Comparison of ENCODE assay signal across 22 cellular contexts in genomic region chr15:90683876-90684275, GRCh38. TPM values are rescaled to one million over a fixed set of nuclear protein-coding genes. Genes with fewer than 3 reads are reported as not detected.
DNase-seq lines count a peak whose midpoint lies in the region; ATAC-seq, FAIRE-seq and TF ChIP-seq lines count a peak whose summit lies in the region.
"Had no signal": no experiment of that assay in that cellular context is flagged by ENCODE, and none has a peak within 500 bp of the region (broad histone marks: within the 10 kb centered on the region; RNA-seq: fewer than 3 reads in every experiment).

No MANE protein-coding gene starts in this region.

- no peaks in the 10 kb centered on the region for H3K27me3 ChIP-seq in astrocyte (ENCODE audit: insufficient read depth, low read length)

- H3K4me1 Mint-ChIP-seq in activated CD4-positive, alpha-beta T cell treated with anti-CD3 and anti-CD28 coated beads, Interleukin-2, amount 10 ng/mL, durations not matched to agents 7 days and 5 days: peaks cover 73% of the 10 kb centered on the region
- peaks cover 67% of the 10 kb centered on the region for H3K4me1 Mint-ChIP-seq in stimulated activated naive CD8-positive, alpha-beta T cell treated with anti-CD3 and anti-CD28 coated beads, Interleukin-15, amount 100 ng/mL, for 72 hours
- peaks cover 6% of the 10 kb centered on the region for H3K4me1 Mint-ChIP-seq in astrocyte (ENCODE audit: low read depth, unreplicated experiment)

- CTCF ChIA-PET in activated CD4-positive, alpha-beta T cell treated with anti-CD3 and anti-CD28 coated beads, Interleukin-2, amount 10 ng/mL, durations not matched to agents 7 days and 5 days (lab: Charles Lee): interaction anchor here (1.2 kb wide), 1 partner anchor 36 kb away, joined by 4 read pairs; no protein-coding TSS in a partner anchor

- H2AFZ ChIP-seq in astrocyte (ENCODE audit: low read depth, low read length): no peak overlapping the region

- H4K20me1 ChIP-seq in astrocyte (ENCODE audit: insufficient read depth, low read length): no peaks in the 10 kb centered on the region

- H3K4me2 ChIP-seq in astrocyte (ENCODE audit: low read length): no peak overlapping the region

- H3K4me1 ChIP-seq in astrocyte (ENCODE audit: insufficient read depth, low read length): peaks cover 19% of the 10 kb centered on the region

- POLR2A ChIA-PET in activated CD4-positive, alpha-beta T cell treated with anti-CD3 and anti-CD28 coated beads, Interleukin-2, amount 10 ng/mL, durations not matched to agents 7 days and 5 days (lab: Charles Lee): no interaction called here

- no peaks in the 10 kb centered on the region for H3K27me3 Mint-ChIP-seq in activated CD4-positive, alpha-beta T cell treated with anti-CD3 and anti-CD28 coated beads, Interleukin-2, amount 10 ng/mL, durations not matched to agents 7 days and 5 days
- no peaks in the 10 kb centered on the region for H3K27me3 Mint-ChIP-seq in stimulated activated naive CD8-positive, alpha-beta T cell treated with anti-CD3 and anti-CD28 coated beads, Interleukin-15, amount 100 ng/mL, for 72 hours
- peaks cover 6% of the 10 kb centered on the region for H3K27me3 Mint-ChIP-seq in astrocyte (ENCODE audit: low read depth, unreplicated experiment)

- peak overlapping the region; percentile 50 for H3K27ac Mint-ChIP-seq in activated CD4-positive, alpha-beta T cell treated with anti-CD3 and anti-CD28 coated beads, Interleukin-2, amount 10 ng/mL, durations not matched to agents 7 days and 5 days
- H3K27ac Mint-ChIP-seq in stimulated activated naive CD8-positive, alpha-beta T cell treated with anti-CD3 and anti-CD28 coated beads, Interleukin-15, amount 100 ng/mL, for 72 hours: peak overlapping the region; percentile 8 to 81
- H3K27ac Mint-ChIP-seq in astrocyte (ENCODE audit: unreplicated experiment): no peak overlapping the region
- H3K27ac Mint-ChIP-seq: HFFc6 had no signal

- H3K36me3 ChIP-seq in astrocyte (ENCODE audit: insufficient read depth, low read length): no peaks in the 10 kb centered on the region

- ATAC-seq in stimulated activated naive CD8-positive, alpha-beta T cell treated with anti-CD3 and anti-CD28 coated beads, Interleukin-15, amount 100 ng/mL, for 72 hours: no peak
- ATAC-seq in stimulated activated naive CD8-positive, alpha-beta T cell treated with anti-CD3 and anti-CD28 coated beads, Interleukin-15, Interleukin-2, amounts not matched to agents 100 U/mL and 50 U/mL, for 24 hours: no peak

- H3K9me3 ChIP-seq in astrocyte (ENCODE audit: insufficient read depth, low read depth, low read length): no peaks in the 10 kb centered on the region

- no peak overlapping the region for H3K4me3 ChIP-seq in astrocyte (ENCODE audit: insufficient read depth, low read depth, low read length)

- no peak overlapping the region for H3K4me3 Mint-ChIP-seq in activated CD4-positive, alpha-beta T cell treated with anti-CD3 and anti-CD28 coated beads, Interleukin-2, amount 10 ng/mL, durations not matched to agents 7 days and 5 days
- no peak overlapping the region for H3K4me3 Mint-ChIP-seq in stimulated activated naive CD8-positive, alpha-beta T cell treated with anti-CD3 and anti-CD28 coated beads, Interleukin-15, amount 100 ng/mL, for 72 hours
- no peak overlapping the region for H3K4me3 Mint-ChIP-seq in astrocyte (ENCODE audit: unreplicated experiment)
- H3K4me3 Mint-ChIP-seq: B cell, HFFc6 had no signal

- no peaks in the 10 kb centered on the region for H3K79me2 ChIP-seq in astrocyte (ENCODE audit: insufficient read depth, low read length)

- no peak for TF ChIP-seq CTCF in astrocyte (IDR thresholded peaks at IDR 0.05; ENCODE audit: insufficient read depth, low read depth, low read length)

- H3K9ac ChIP-seq in astrocyte (ENCODE audit: low read length): no peak overlapping the region

- no peak for FAIRE-seq in astrocyte (lab: Jason Lieb, UNC)
- FAIRE-seq: H54, RCC 7860 had no signal

- H3K27ac ChIP-seq in astrocyte (ENCODE audit: low read depth, low read length): no peak overlapping the region

- H3K9me3 Mint-ChIP-seq in activated CD4-positive, alpha-beta T cell treated with anti-CD3 and anti-CD28 coated beads, Interleukin-2, amount 10 ng/mL, durations not matched to agents 7 days and 5 days: peaks cover 5% of the 10 kb centered on the region
- peaks cover 0 to 4% of the 10 kb centered on the region in 2 donors for H3K9me3 Mint-ChIP-seq in stimulated activated naive CD8-positive, alpha-beta T cell treated with anti-CD3 and anti-CD28 coated beads, Interleukin-15, amount 100 ng/mL, for 72 hours
- H3K9me3 Mint-ChIP-seq in astrocyte (ENCODE audit: unreplicated experiment): no peaks in the 10 kb centered on the region
- H3K9me3 Mint-ChIP-seq: HFFc6 had no signal

- DNase-seq in activated CD4-positive, alpha-beta T cell treated with anti-CD3 and anti-CD28 coated beads, Interleukin-2, amount 10 ng/mL, durations not matched to agents 7 days and 5 days: no peak
- no peak for DNase-seq in activated CD4-positive, alpha-beta T cell treated with anti-CD3 and anti-CD28 coated beads, Interleukin-2, amount 50 U/mL, for 48 hours
- DNase-seq in stimulated activated naive CD8-positive, alpha-beta T cell treated with anti-CD3 and anti-CD28 coated beads, Interleukin-15, amount 100 ng/mL, for 72 hours: no peak
- DNase-seq in stimulated activated naive CD8-positive, alpha-beta T cell treated with anti-CD3 and anti-CD28 coated beads, Interleukin-15, Interleukin-2, amounts not matched to agents 100 U/mL and 50 U/mL, for 24 hours: no peak
- DNase-seq in astrocyte (ENCODE audit: low read depth) (peak; percentile 33), islet precursor cell (no peak), nucleus accumbens (lab: John Stamatoyannopoulos, UW) (no peak)
- DNase-seq in stimulated activated naive CD4-positive, alpha-beta T cell (lab: John Stamatoyannopoulos, UW): no peak
- DNase-seq: COR-L47; DMS 273 treated with DMSO at 0.1 percent for 48 hours; DND-41; GDM1; HFFc6; KBM-7; NCI-H187; NCI-H2107; NCI-H510A; NCI-H748 treated with DMSO at 0.1 percent for 48 hours; NK-92 treated with Interleukin-12 subunit alpha and Interleukin-12 subunit beta, amount 100 ng/mL, for 24 hours had no signal

- H3K36me3 Mint-ChIP-seq in activated CD4-positive, alpha-beta T cell treated with anti-CD3 and anti-CD28 coated beads, Interleukin-2, amount 10 ng/mL, durations not matched to agents 7 days and 5 days (ENCODE audit: low read depth): peaks cover 15% of the 10 kb centered on the region
- H3K36me3 Mint-ChIP-seq in astrocyte (ENCODE audit: low read depth, unreplicated experiment): no peaks in the 10 kb centered on the region

RNA-seq across cellular contexts. Expression of gene BLM, which starts 33.3 kb away (rescaled TPM):
- 10 to 100 TPM; 50.2 to 57.7 TPM for total RNA-seq in activated CD4-positive, alpha-beta T cell treated with anti-CD3 and anti-CD28 coated beads, Interleukin-2, amount 10 ng/mL, durations not matched to agents 7 days and 5 days
- total RNA-seq in astrocyte: 2.8 and 3.7 TPM in 2 replicates

Comparison
In these comparisons a context has a peak if more than half of its experiments do, and no peak if none do; other contexts are left out.
1. RNA of gene BLM, which starts 33.3 kb away (total RNA-seq): 50.2 to 57.7 TPM in activated CD4-positive, alpha-beta T cell treated with anti-CD3 and anti-CD28 coated beads, Interleukin-2, amount 10 ng/mL, durations not matched to agents 7 days and 5 days; 2.8 to 3.7 TPM in astrocyte; every median in the first group is over 10 times any median in the second.